9 cellular contexts compared by ENCODE assay signal in genomic region chr10:100744136-100744979, GRCh38. TPM values are rescaled to one million over a fixed set of nuclear protein-coding genes. Genes with fewer than 3 reads are reported as not detected.
DNase-seq lines count a peak whose midpoint lies in the region; ATAC-seq and TF ChIP-seq lines count a peak whose summit lies in the region.
"Had no signal": no experiment of that assay in that cellular context is flagged by ENCODE, and none has a peak within 500 bp of the region (broad histone marks: within the 10 kb centered on the region; RNA-seq: fewer than 3 reads in every experiment).

No MANE protein-coding gene starts in this region.

- H3K4me1 Mint-ChIP-seq in activated CD8-positive, alpha-beta T cell treated with anti-CD3 and anti-CD28 coated beads, Interleukin-2, amount 10 ng/mL, durations not matched to agents 7 days and 5 days (ENCODE audit: low read depth), result peaks cover 27% of the 10 kb centered on the region

- TF ChIP-seq CTCF in GM13977 (IDR thresholded peaks at IDR 0.05; ENCODE audit: extremely low read depth, insufficient read depth, missing control alignments) (peak; percentile 11), mucosa of descending colon (IDR thresholded peaks at IDR 0.05) (no peak)

- DNase-seq in GM13977 (ENCODE audit: low spot score) (peak; percentile 73), mucosa of descending colon (no peak), NCI-H2081 treated with DMSO at 0.1 percent for 48 hours (lab: John Stamatoyannopoulos, UW) (no peak)
- DNase-seq in activated CD8-positive, alpha-beta T cell treated with anti-CD3 and anti-CD28 coated beads, Interleukin-2, amount 10 ng/mL, durations not matched to agents 7 days and 5 days, result peak; percentile 35
- no peak for DNase-seq in activated effector memory CD4-positive, alpha-beta T cell treated with Interleukin-2 at 50 U/mL for 16 hours
- DNase-seq: NCI-H187 had no signal

- intact Hi-C loops in mucosa of descending colon (cut with DNase I, micrococcal nuclease), result loop anchor here in 1 of 2 donors (10.0 kb wide), 1 partner anchor 180 kb away; no protein-coding TSS in a partner anchor

- H3K27me3 Mint-ChIP-seq in activated CD8-positive, alpha-beta T cell treated with anti-CD3 and anti-CD28 coated beads, Interleukin-2, amount 10 ng/mL, durations not matched to agents 7 days and 5 days (ENCODE audit: low read depth), result peaks cover 82% of the 10 kb centered on the region

- H3K9me3 ChIP-seq in BLaER1 treated with 17β-estradiol and CSF1 and Interleukin-3, amounts not matched to agents 10 nM and 100 nM (replicated peaks in 1 of 11), result no peaks in the 10 kb centered on the region
- H3K9me3 ChIP-seq in mucosa of descending colon, result no peaks in the 10 kb centered on the region

- CTCF ChIA-PET in activated CD8-positive, alpha-beta T cell treated with anti-CD3 and anti-CD28 coated beads, Interleukin-2, amount 10 ng/mL, durations not matched to agents 7 days and 5 days (lab: Charles Lee), result interaction anchor here (0.8 to 3.2 kb wide), 17 partner anchors 10 to 397 kb away, joined by 3 to 38 read pairs (median 3); no protein-coding TSS in a partner anchor

- no peaks in the 10 kb centered on the region for H3K9me3 Mint-ChIP-seq in activated CD8-positive, alpha-beta T cell treated with anti-CD3 and anti-CD28 coated beads, Interleukin-2, amount 10 ng/mL, durations not matched to agents 7 days and 5 days (ENCODE audit: insufficient read depth)

- no peak overlapping the region for H3K9ac ChIP-seq in BLaER1 treated with 17β-estradiol and CSF1 and Interleukin-3, amounts not matched to agents 10 nM and 100 nM

- peaks cover 0 to 45% (median 23%) of the 10 kb centered on the region in 10 experiments; a peak in 14 of 20 replicates for H3K4me1 ChIP-seq in BLaER1 treated with 17β-estradiol and CSF1 and Interleukin-3, amounts not matched to agents 10 nM and 100 nM
- peaks cover 17% of the 10 kb centered on the region for H3K4me1 ChIP-seq in mucosa of descending colon (ENCODE audit: low read depth)

- peak overlapping the region; percentile 34 for H3K4me3 Mint-ChIP-seq in activated CD8-positive, alpha-beta T cell treated with anti-CD3 and anti-CD28 coated beads, Interleukin-2, amount 10 ng/mL, durations not matched to agents 7 days and 5 days

- H3K4me3 ChIP-seq in BLaER1 treated with 17β-estradiol and CSF1 and Interleukin-3, amounts not matched to agents 10 nM and 100 nM, result peak overlapping the region in 5 of 10 experiments; percentile 3 to 48 (median 16); a peak in 6 of 20 replicates
- no peak overlapping the region for H3K4me3 ChIP-seq in mucosa of descending colon

- H3K36me3 ChIP-seq in BLaER1 treated with 17β-estradiol and CSF1 and Interleukin-3, amounts not matched to agents 10 nM and 100 nM, result no peaks in the 10 kb centered on the region
- H3K36me3 ChIP-seq in mucosa of descending colon (ENCODE audit: low read depth), result no peaks in the 10 kb centered on the region

- H3K36me3 Mint-ChIP-seq in activated CD8-positive, alpha-beta T cell treated with anti-CD3 and anti-CD28 coated beads, Interleukin-2, amount 10 ng/mL, durations not matched to agents 7 days and 5 days (ENCODE audit: low read depth), result no peaks in the 10 kb centered on the region

- no peak overlapping the region for H3K27ac Mint-ChIP-seq in activated CD8-positive, alpha-beta T cell treated with anti-CD3 and anti-CD28 coated beads, Interleukin-2, amount 10 ng/mL, durations not matched to agents 7 days and 5 days

- peak; percentile 34 for ATAC-seq in activated CD8-positive, alpha-beta T cell treated with anti-CD3 and anti-CD28 coated beads, Interleukin-2, amount 10 ng/mL, durations not matched to agents 7 days and 5 days
- ATAC-seq in mucosa of descending colon (peak; percentile 23), HG02870 (IDR thresholded peaks at IDR 0.05; ENCODE audit: unreplicated experiment) (no peak), GM18870 (IDR thresholded peaks at IDR 0.05; ENCODE audit: unreplicated experiment) (no peak)

- H3K27ac ChIP-seq in BLaER1 treated with 17β-estradiol and CSF1 and Interleukin-3, amounts not matched to agents 10 nM and 100 nM, result no peak overlapping the region

- peak overlapping the region; percentile 1 to 84 (median 43); a peak in 16 of 22 replicates for H3K4me2 ChIP-seq in BLaER1 treated with 17β-estradiol and CSF1 and Interleukin-3, amounts not matched to agents 10 nM and 100 nM

- POLR2A ChIA-PET in activated CD8-positive, alpha-beta T cell treated with anti-CD3 and anti-CD28 coated beads, Interleukin-2, amount 10 ng/mL, durations not matched to agents 7 days and 5 days (lab: Charles Lee), result interaction anchor here (1.1 kb wide), 2 partner anchors 181 to 189 kb away, joined by 3 read pairs; no protein-coding TSS in a partner anchor

- peaks cover 99 to 100% (median 100%) of the 10 kb centered on the region in 11 experiments for H3K27me3 ChIP-seq in BLaER1 treated with 17β-estradiol and CSF1 and Interleukin-3, amounts not matched to agents 10 nM and 100 nM

- in situ Hi-C loops in GM13977 (cut with MboI; ENCODE audit: low pct_unique_long_range_greater_than_20kb, low sequenced_read_pairs, unreplicated experiment), result loop anchor here (25.0 kb wide), 1 partner anchor 393 kb away; the partner anchor contains the start of gene TLX1

- H4K20me1 ChIP-seq in BLaER1 treated with 17β-estradiol and CSF1 and Interleukin-3, amounts not matched to agents 10 nM and 100 nM, result peaks cover 0 to 96% (median 90%) of the 10 kb centered on the region in 11 experiments; a peak in 19 of 22 replicates

RNA-seq across cellular contexts. Expression of gene PAX2, which starts 1.0 kb away (rescaled TPM):
- not detected for total RNA-seq in activated CD8-positive, alpha-beta T cell treated with anti-CD3 and anti-CD28 coated beads, Interleukin-2, amount 10 ng/mL, durations not matched to agents 7 days and 5 days
- not detected for total RNA-seq in mucosa of descending colon

Comparison
In these comparisons a context has a peak if more than half of its experiments do, and no peak if none do; other contexts are left out.
1. DNase-seq: peak in GM13977 (single experiment) and activated CD8-positive, alpha-beta T cell treated with anti-CD3 and anti-CD28 coated beads, Interleukin-2, amount 10 ng/mL, durations not matched to agents 7 days and 5 days (single experiment); none in mucosa of descending colon (0 of 3), NCI-H2081 treated with DMSO at 0.1 percent for 48 hours (single experiment) and activated effector memory CD4-positive, alpha-beta T cell treated with Interleukin-2 at 50 U/mL for 16 hours (single experiment).
2. ATAC-seq: peak in activated CD8-positive, alpha-beta T cell treated with anti-CD3 and anti-CD28 coated beads, Interleukin-2, amount 10 ng/mL, durations not matched to agents 7 days and 5 days (single experiment) and mucosa of descending colon (single experiment); none in HG02870 (single experiment) and GM18870 (single experiment).